ENCODE assay signal across 18 cellular contexts in genomic region chr22:31170971-31171370, GRCh38. TPM values are rescaled to one million over a fixed set of nuclear protein-coding genes. Genes with fewer than 3 reads are reported as not detected.
DNase-seq lines count a peak whose midpoint lies in the region; ATAC-seq and TF ChIP-seq lines count a peak whose summit lies in the region.
"Had no signal": no experiment of that assay in that cellular context is flagged by ENCODE, and none has a peak within 500 bp of the region (broad histone marks: within the 10 kb centered on the region; RNA-seq: fewer than 3 reads in every experiment).

No MANE protein-coding gene starts in this region.

- H3K27ac ChIP-seq in HEK293 (ENCODE audit: extremely low read depth, low read depth, low read length): no peak overlapping the region
- peak overlapping the region; percentile 35 to 53 for H3K27ac ChIP-seq in ascending aorta
- H3K27ac ChIP-seq in psoas muscle: peak overlapping the region; percentile 46
- H3K27ac ChIP-seq: C4-2B had no signal

- ATAC-seq in psoas muscle (no peak), WTC11 (no peak), Right ventricle myocardium superior (ENCODE audit: poor library complexity) (no peak)
- ATAC-seq: HCT116 had no signal

- H3K36me3 Mint-ChIP-seq in WTC11: peaks cover 2% of the 10 kb centered on the region; the same call in 1 of the 2 replicates
- H3K36me3 Mint-ChIP-seq: IgD-negative memory B cell had no signal

- POLR2A ChIA-PET in HEK293 (lab: Yijun Ruan, JAX) (no interaction called here), WTC11 (lab: Charles Lee) (interaction anchor here (0.6 kb wide), 1 partner anchor 152 kb away, joined by 4 read pairs; no protein-coding TSS in a partner anchor)

- H3K4me3 ChIP-seq in HEK293 (ENCODE audit: low read depth, low read length) (no peak overlapping the region), ascending aorta (no peak overlapping the region), psoas muscle (no peak overlapping the region)

- 0 out of 2 replicates have a peak, but pooled peaks cover 4% of the 10 kb centered on the region for H3K4me1 Mint-ChIP-seq in WTC11

- H3K9me3 ChIP-seq in HEK293 (ENCODE audit: control insufficient read depth, insufficient read depth, low read depth, low read length) (no peaks in the 10 kb centered on the region), ascending aorta (no peaks in the 10 kb centered on the region), psoas muscle (no peaks in the 10 kb centered on the region)
- H3K9me3 ChIP-seq: Caco-2 had no signal

- H3K27me3 ChIP-seq in ascending aorta: no peaks in the 10 kb centered on the region
- H3K27me3 ChIP-seq in psoas muscle (ENCODE audit: insufficient read depth in 3 of 3, low read length in 2 of 3): no peaks in the 10 kb centered on the region

- no peaks in the 10 kb centered on the region for H3K9me3 Mint-ChIP-seq in WTC11
- H3K9me3 Mint-ChIP-seq: CD4-positive, alpha-beta T cell; IgD-negative memory B cell had no signal

- DNase-seq in ascending aorta (ENCODE audit: low spot score in 2 of 2) (no peak), psoas muscle (no peak), WTC11 (ENCODE audit: low spot score) (no peak), Right ventricle myocardium superior (no peak), NCI-H226 (no peak)
- DNase-seq in activated CD4-positive, CD25-positive, alpha-beta regulatory T cell (lab: John Stamatoyannopoulos, UW): no peak
- DNase-seq: AML-193; Caco-2; CD4-positive, alpha-beta T cell; DMS79; GF-D8; GOT3; H7; KG1 had no signal

- H3K4me1 ChIP-seq in HEK293 (ENCODE audit: control insufficient read depth, insufficient read depth, low read length): peaks cover 11% of the 10 kb centered on the region
- peaks cover 0 to 47% of the 10 kb centered on the region in 2 donors for H3K4me1 ChIP-seq in ascending aorta
- peaks cover 60% of the 10 kb centered on the region for H3K4me1 ChIP-seq in psoas muscle
- H3K4me1 ChIP-seq: Caco-2 had no signal

- no peak for TF ChIP-seq CTCF in HEK293 (tag by site-specific recombination; IDR thresholded peaks at IDR 0.05)
- TF ChIP-seq CTCF in ascending aorta (IDR thresholded peaks at IDR 0.05): no peak
- no peak for TF ChIP-seq CTCF in psoas muscle (IDR thresholded peaks at IDR 0.05)
- TF ChIP-seq CTCF in WTC11 (IDR thresholded peaks at IDR 0.05): no peak

- no peak overlapping the region for H3K4me3 Mint-ChIP-seq in WTC11
- H3K4me3 Mint-ChIP-seq: CD4-positive, alpha-beta T cell; IgD-negative memory B cell had no signal

- CTCF ChIA-PET in HEK293 (lab: Yijun Ruan, JAX): interaction anchor here (0.7 kb wide), 1 partner anchor 222 kb away, joined by 3 read pairs; no protein-coding TSS in a partner anchor
- CTCF ChIA-PET in WTC11 (lab: Charles Lee): no interaction called here

- H3K27me3 Mint-ChIP-seq in WTC11 (ENCODE audit: low read depth): no peaks in the 10 kb centered on the region
- H3K27me3 Mint-ChIP-seq: CD4-positive, alpha-beta T cell; IgD-negative memory B cell had no signal

- H3K36me3 ChIP-seq in HEK293 (ENCODE audit: control insufficient read depth in 2 of 2, insufficient read depth in 1 of 2, low read length in 2 of 2) (peaks cover 10 to 13% of the 10 kb centered on the region in 2 experiments; a peak in 2 of 3 replicates), ascending aorta (peaks cover 7 to 14% of the 10 kb centered on the region in 2 donors), psoas muscle (ENCODE audit: insufficient read depth in 1 of 2, low read depth in 1 of 2) (peaks cover 3 to 22% of the 10 kb centered on the region in 2 donors)

- H3K27ac Mint-ChIP-seq in WTC11: no peak overlapping the region
- H3K27ac Mint-ChIP-seq: CD4-positive, alpha-beta T cell had no signal

- intact Hi-C loops in ascending aorta (cut with DNase I): no loop called here
- intact Hi-C loops in psoas muscle (cut with DNase I): no loop called here
- intact Hi-C loops in Right ventricle myocardium superior (cut with DNase I): no loop called here

- WGBS in psoas muscle, 3 donors: 98 to 100% (median 100%) methylated on average over 4 of the region's 4 CpGs

TF ChIP-seq in HEK293, 187 proteins besides CTCF, POLR2A, EP300 and RAD21 (continues in another document):
- TF ChIP-seq ZNF426 (tag by site-specific recombination; IDR thresholded peaks at IDR 0.05) (peak; percentile 53), ZXDB (tag by site-specific recombination; IDR thresholded peaks at IDR 0.05) (0 out of 2 replicates have a peak, but pooled peaks have one; percentile 23)

TF ChIP-seq in WTC11, 78 proteins besides CTCF, POLR2A, EP300 and RAD21:
- TF ChIP-seq TEAD4 (CRISPR knock-in tag; IDR thresholded peaks at IDR 0.05) (no peak), OVOL2 (CRISPR knock-in tag; IDR thresholded peaks at IDR 0.05; ENCODE audit: borderline replicate concordance) (no peak), KAT7 (CRISPR knock-in tag; IDR thresholded peaks at IDR 0.05; ENCODE audit: borderline replicate concordance) (no peak), ZSCAN18 (CRISPR knock-in tag; IDR thresholded peaks at IDR 0.05) (no peak), ZNF121 (CRISPR knock-in tag; IDR thresholded peaks at IDR 0.05) (no peak), PRRX2 (CRISPR knock-in tag; IDR thresholded peaks at IDR 0.05) (no peak), ATF3 (CRISPR knock-in tag; conservative IDR thresholded peaks at IDR 0.05) (no peak), ESRRA (CRISPR knock-in tag; IDR thresholded peaks at IDR 0.05; ENCODE audit: borderline replicate concordance) (no peak)
TF ChIP-seq in WTC11: peak in this region for 0.

RNA-seq across cellular contexts. Expression of gene RNF185, which starts 11.0 kb away (rescaled TPM):
- 29.8 TPM for total RNA-seq in ascending aorta
- total RNA-seq in psoas muscle: 10 to 100 TPM; 18.7 to 38.7 (median 25.8) TPM
- polyA plus RNA-seq in psoas muscle: 10 to 100 TPM; 16.9 to 26.7 (median 19.4) TPM
- total RNA-seq in WTC11 (2021): 18.0 to 19.8 TPM (median 18.0 TPM) in 3 replicates
- total RNA-seq in Right ventricle myocardium superior: 17.7 TPM

RNA-seq across cellular contexts. Expression of gene PLA2G3, which starts 30.7 kb away (rescaled TPM):
- total RNA-seq in ascending aorta: not detected
- not detected for total RNA-seq in psoas muscle
- polyA plus RNA-seq in psoas muscle: not detected
- 14.7 to 18.3 TPM (median 15.1 TPM) in 3 replicates for total RNA-seq in WTC11 (2021)
- not detected for total RNA-seq in Right ventricle myocardium superior
- total RNA-seq: Caco-2; CD4-positive, alpha-beta T cell had no signal
- polyA plus RNA-seq: IgD-negative memory B cell had no signal

RNA-seq across cellular contexts. Expression of gene LIMK2, which starts 41.1 kb away (rescaled TPM):
- total RNA-seq in ascending aorta (18.4 TPM), psoas muscle (10 to 100 TPM; 12.5 to 73.5 (median 41.1) TPM), WTC11 (2021) (33.1 to 42.8 TPM (median 33.6 TPM) in 3 replicates), Right ventricle myocardium superior (8.5 TPM)
- 1 to 10 TPM; 4.0 to 4.8 (median 4.5) TPM for polyA plus RNA-seq in psoas muscle

RNA-seq across cellular contexts. Expression of gene INPP5J, which starts 48.2 kb away (rescaled TPM):
- total RNA-seq in ascending aorta (1.3 TPM), psoas muscle (1 to 10 TPM; 1.3 to 4.4 (median 2.5) TPM), WTC11 (2021) (6.2 to 9.0 TPM (median 7.7 TPM) in 3 replicates), Right ventricle myocardium superior (15.4 TPM)
- polyA plus RNA-seq in psoas muscle: under 1 TPM; 0.14 to 0.65 (median 0.36) TPM
- polyA plus RNA-seq: IgD-negative memory B cell had no signal

Comparison
In these comparisons a context has a peak if more than half of its experiments do, and no peak if none do; other contexts are left out.
1. RNA of gene PLA2G3, which starts 30.7 kb away (total RNA-seq): 14.7 to 18.3 TPM in WTC11; not detected in ascending aorta (single experiment), not detected in psoas muscle and not detected in Right ventricle myocardium superior (single experiment); every median in the first group is over 10 times any median in the second.